Comparison of ENCODE assay signal across 1 cellular context in the genomic region with DNA sequence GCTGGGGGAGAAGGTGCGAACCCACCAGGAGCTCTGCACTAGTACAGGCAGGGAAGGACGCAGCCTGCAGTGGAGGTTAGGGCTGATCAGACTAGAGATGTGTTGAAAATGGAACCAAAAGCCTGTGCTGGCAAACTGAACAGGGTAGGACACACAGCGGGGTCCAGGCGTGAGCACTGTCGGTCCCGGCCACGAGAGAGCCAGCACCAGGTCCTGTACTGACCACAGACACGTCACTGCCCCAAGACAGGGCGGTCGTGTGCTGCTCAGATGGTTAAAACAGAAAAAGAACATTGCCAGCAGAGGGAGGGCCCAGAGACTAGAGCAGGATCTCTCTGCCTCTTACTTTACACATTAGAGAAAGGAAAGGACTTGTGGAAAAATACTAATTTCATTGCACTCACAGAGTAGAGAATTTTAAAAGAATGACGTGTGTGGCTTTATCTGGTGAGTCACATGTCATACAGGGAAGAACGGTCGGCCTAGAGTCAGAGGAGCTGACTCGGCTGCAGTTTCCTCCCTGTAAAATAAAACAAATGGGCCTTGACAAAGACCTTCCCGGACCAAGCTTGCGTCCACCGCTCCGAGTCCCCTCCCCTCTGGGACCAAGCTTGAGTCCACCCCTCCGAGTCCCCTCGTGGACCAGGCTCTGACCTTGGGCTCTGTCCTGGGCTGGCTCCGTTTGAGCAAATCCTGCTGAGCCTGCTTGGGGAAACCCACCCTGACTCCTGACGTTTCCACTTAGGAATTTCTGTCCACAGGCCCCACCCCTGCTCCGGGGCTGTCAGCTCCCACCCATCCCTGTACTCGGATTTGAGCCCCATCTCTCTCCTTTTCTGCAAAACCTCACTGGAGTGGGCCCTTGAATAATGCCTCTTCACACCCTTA.
TF ChIP-seq lines count a peak whose summit lies in the region.

No MANE protein-coding gene starts in this region.

TF ChIP-seq in HepG2, 621 proteins besides CTCF, POLR2A, EP300 and RAD21 (continued from another document and continues in another):
- TF ChIP-seq, protein P1, sequence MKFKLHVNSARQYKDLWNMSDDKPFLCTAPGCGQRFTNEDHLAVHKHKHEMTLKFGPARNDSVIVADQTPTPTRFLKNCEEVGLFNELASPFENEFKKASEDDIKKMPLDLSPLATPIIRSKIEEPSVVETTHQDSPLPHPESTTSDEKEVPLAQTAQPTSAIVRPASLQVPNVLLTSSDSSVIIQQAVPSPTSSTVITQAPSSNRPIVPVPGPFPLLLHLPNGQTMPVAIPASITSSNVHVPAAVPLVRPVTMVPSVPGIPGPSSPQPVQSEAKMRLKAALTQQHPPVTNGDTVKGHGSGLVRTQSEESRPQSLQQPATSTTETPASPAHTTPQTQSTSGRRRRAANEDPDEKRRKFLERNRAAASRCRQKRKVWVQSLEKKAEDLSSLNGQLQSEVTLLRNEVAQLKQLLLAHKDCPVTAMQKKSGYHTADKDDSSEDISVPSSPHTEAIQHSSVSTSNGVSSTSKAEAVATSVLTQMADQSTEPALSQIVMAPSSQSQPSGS (CRISPR knock-in tag; IDR thresholded peaks at IDR 0.05): peak; percentile 87
- TF ChIP-seq, protein P2, sequence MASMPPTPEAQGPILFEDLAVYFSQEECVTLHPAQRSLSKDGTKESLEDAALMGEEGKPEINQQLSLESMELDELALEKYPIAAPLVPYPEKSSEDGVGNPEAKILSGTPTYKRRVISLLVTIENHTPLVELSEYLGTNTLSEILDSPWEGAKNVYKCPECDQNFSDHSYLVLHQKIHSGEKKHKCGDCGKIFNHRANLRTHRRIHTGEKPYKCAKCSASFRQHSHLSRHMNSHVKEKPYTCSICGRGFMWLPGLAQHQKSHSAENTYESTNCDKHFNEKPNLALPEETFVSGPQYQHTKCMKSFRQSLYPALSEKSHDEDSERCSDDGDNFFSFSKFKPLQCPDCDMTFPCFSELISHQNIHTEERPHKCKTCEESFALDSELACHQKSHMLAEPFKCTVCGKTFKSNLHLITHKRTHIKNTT (CRISPR knock-in tag; IDR thresholded peaks at IDR 0.05): no peak
- TF ChIP-seq DNMT3B (CRISPR knock-in tag; conservative IDR thresholded peaks at IDR 0.05) (no peak; the same call in 1 of the 2 replicates), ZMYM4 (CRISPR knock-in tag; IDR thresholded peaks at IDR 0.05) (no peak), SETDB1 (CRISPR knock-in tag; IDR thresholded peaks at IDR 0.05; ENCODE audit: borderline replicate concordance) (no peak), HOXA7 (CRISPR knock-in tag; IDR thresholded peaks at IDR 0.05) (no peak), ZNF251 (CRISPR knock-in tag; IDR thresholded peaks at IDR 0.05) (no peak), ZNF460 (CRISPR knock-in tag; IDR thresholded peaks at IDR 0.05; ENCODE audit: borderline replicate concordance) (no peak; the same call in 1 of the 2 replicates), CAMTA2 (CRISPR knock-in tag; IDR thresholded peaks at IDR 0.05; ENCODE audit: borderline replicate concordance) (no peak), ATM (IDR thresholded peaks at IDR 0.05; ENCODE audit: borderline replicate concordance) (no peak), KLF11 (CRISPR knock-in tag; IDR thresholded peaks at IDR 0.05) (no peak), TCF12 (IDR thresholded peaks at IDR 0.05) (no peak), TCF12 (CRISPR knock-in tag; IDR thresholded peaks at IDR 0.05) (no peak), MEIS1 (CRISPR knock-in tag; IDR thresholded peaks at IDR 0.05; ENCODE audit: borderline replicate concordance) (peak; percentile 56; the same call in 1 of the 2 replicates), STAT5B (CRISPR knock-in tag; IDR thresholded peaks at IDR 0.05) (no peak), NFKB2 (CRISPR knock-in tag; IDR thresholded peaks at IDR 0.05; ENCODE audit: borderline replicate concordance) (peak; percentile 27; the same call in 1 of the 2 replicates), ZBTB21 (CRISPR knock-in tag; IDR thresholded peaks at IDR 0.05) (0 out of 2 replicates have a peak, but pooled peaks have one; percentile 29), XBP1 (CRISPR knock-in tag; IDR thresholded peaks at IDR 0.05) (no peak), ZNF234 (CRISPR knock-in tag; conservative IDR thresholded peaks at IDR 0.05) (no peak), PPARG (CRISPR knock-in tag; conservative IDR thresholded peaks at IDR 0.05) (no peak), ADNP (CRISPR knock-in tag; IDR thresholded peaks at IDR 0.05) (no peak)
- TF ChIP-seq, protein P3, sequence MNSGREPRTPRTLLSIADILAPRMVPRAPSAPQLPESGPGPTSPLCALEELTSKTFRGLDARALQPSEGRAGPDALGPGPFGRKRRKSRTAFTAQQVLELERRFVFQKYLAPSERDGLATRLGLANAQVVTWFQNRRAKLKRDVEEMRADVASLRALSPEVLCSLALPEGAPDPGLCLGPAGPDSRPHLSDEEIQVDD (CRISPR knock-in tag; IDR thresholded peaks at IDR 0.05; ENCODE audit: borderline replicate concordance): no peak
- TF ChIP-seq, protein P4, sequence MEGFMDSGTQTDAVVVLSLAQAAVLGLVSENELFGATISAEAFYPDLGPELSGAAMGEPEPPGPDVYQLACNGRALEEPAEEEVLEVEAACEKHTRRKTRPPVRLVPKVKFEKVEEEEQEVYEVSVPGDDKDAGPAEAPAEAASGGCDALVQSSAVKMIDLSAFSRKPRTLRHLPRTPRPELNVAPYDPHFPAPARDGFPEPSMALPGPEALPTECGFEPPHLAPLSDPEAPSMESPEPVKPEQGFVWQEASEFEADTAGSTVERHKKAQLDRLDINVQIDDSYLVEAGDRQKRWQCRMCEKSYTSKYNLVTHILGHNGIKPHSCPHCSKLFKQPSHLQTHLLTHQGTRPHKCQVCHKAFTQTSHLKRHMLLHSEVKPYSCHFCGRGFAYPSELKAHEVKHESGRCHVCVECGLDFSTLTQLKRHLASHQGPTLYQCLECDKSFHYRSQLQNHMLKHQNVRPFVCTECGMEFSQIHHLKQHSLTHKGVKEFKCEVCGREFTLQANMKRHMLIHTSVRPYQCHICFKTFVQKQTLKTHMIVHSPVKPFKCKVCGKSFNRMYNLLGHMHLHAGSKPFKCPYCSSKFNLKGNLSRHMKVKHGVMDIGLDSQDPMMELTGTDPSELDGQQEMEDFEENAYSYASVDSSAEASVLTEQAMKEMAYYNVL (CRISPR knock-in tag; IDR thresholded peaks at IDR 0.05; ENCODE audit: borderline replicate concordance): no peak
- TF ChIP-seq, protein P5, sequence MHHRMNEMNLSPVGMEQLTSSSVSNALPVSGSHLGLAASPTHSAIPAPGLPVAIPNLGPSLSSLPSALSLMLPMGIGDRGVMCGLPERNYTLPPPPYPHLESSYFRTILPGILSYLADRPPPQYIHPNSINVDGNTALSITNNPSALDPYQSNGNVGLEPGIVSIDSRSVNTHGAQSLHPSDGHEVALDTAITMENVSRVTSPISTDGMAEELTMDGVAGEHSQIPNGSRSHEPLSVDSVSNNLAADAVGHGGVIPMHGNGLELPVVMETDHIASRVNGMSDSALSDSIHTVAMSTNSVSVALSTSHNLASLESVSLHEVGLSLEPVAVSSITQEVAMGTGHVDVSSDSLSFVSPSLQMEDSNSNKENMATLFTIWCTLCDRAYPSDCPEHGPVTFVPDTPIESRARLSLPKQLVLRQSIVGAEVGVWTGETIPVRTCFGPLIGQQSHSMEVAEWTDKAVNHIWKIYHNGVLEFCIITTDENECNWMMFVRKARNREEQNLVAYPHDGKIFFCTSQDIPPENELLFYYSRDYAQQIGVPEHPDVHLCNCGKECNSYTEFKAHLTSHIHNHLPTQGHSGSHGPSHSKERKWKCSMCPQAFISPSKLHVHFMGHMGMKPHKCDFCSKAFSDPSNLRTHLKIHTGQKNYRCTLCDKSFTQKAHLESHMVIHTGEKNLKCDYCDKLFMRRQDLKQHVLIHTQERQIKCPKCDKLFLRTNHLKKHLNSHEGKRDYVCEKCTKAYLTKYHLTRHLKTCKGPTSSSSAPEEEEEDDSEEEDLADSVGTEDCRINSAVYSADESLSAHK (CRISPR knock-in tag; IDR thresholded peaks at IDR 0.05; ENCODE audit: borderline replicate concordance): no peak
- TF ChIP-seq, protein P6, sequence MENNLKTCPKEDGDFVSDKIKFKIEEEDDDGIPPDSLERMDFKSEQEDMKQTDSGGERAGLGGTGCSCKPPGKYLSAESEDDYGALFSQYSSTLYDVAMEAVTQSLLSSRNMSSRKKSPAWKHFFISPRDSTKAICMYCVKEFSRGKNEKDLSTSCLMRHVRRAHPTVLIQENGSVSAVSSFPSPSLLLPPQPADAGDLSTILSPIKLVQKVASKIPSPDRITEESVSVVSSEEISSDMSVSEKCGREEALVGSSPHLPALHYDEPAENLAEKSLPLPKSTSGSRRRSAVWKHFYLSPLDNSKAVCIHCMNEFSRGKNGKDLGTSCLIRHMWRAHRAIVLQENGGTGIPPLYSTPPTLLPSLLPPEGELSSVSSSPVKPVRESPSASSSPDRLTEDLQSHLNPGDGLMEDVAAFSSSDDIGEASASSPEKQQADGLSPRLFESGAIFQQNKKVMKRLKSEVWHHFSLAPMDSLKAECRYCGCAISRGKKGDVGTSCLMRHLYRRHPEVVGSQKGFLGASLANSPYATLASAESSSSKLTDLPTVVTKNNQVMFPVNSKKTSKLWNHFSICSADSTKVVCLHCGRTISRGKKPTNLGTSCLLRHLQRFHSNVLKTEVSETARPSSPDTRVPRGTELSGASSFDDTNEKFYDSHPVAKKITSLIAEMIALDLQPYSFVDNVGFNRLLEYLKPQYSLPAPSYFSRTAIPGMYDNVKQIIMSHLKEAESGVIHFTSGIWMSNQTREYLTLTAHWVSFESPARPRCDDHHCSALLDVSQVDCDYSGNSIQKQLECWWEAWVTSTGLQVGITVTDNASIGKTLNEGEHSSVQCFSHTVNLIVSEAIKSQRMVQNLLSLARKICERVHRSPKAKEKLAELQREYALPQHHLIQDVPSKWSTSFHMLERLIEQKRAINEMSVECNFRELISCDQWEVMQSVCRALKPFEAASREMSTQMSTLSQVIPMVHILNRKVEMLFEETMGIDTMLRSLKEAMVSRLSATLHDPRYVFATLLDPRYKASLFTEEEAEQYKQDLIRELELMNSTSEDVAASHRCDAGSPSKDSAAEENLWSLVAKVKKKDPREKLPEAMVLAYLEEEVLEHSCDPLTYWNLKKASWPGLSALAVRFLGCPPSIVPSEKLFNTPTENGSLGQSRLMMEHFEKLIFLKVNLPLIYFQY (CRISPR knock-in tag; IDR thresholded peaks at IDR 0.05; ENCODE audit: borderline replicate concordance): no peak
- TF ChIP-seq, protein P7, sequence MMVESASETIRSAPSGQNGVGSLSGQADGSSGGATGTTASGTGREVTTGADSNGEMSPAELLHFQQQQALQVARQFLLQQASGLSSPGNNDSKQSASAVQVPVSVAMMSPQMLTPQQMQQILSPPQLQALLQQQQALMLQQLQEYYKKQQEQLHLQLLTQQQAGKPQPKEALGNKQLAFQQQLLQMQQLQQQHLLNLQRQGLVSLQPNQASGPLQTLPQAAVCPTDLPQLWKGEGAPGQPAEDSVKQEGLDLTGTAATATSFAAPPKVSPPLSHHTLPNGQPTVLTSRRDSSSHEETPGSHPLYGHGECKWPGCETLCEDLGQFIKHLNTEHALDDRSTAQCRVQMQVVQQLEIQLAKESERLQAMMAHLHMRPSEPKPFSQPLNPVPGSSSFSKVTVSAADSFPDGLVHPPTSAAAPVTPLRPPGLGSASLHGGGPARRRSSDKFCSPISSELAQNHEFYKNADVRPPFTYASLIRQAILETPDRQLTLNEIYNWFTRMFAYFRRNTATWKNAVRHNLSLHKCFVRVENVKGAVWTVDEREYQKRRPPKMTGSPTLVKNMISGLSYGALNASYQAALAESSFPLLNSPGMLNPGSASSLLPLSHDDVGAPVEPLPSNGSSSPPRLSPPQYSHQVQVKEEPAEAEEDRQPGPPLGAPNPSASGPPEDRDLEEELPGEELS (CRISPR knock-in tag; IDR thresholded peaks at IDR 0.05): no peak
- TF ChIP-seq, protein P8, sequence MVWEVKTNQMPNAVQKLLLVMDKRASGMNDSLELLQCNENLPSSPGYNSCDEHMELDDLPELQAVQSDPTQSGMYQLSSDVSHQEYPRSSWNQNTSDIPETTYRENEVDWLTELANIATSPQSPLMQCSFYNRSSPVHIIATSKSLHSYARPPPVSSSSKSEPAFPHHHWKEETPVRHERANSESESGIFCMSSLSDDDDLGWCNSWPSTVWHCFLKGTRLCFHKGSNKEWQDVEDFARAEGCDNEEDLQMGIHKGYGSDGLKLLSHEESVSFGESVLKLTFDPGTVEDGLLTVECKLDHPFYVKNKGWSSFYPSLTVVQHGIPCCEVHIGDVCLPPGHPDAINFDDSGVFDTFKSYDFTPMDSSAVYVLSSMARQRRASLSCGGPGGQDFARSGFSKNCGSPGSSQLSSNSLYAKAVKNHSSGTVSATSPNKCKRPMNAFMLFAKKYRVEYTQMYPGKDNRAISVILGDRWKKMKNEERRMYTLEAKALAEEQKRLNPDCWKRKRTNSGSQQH (CRISPR knock-in tag; IDR thresholded peaks at IDR 0.05; ENCODE audit: low read depth): no peak; the same call in 1 of the 2 replicates
- TF ChIP-seq, protein P9, sequence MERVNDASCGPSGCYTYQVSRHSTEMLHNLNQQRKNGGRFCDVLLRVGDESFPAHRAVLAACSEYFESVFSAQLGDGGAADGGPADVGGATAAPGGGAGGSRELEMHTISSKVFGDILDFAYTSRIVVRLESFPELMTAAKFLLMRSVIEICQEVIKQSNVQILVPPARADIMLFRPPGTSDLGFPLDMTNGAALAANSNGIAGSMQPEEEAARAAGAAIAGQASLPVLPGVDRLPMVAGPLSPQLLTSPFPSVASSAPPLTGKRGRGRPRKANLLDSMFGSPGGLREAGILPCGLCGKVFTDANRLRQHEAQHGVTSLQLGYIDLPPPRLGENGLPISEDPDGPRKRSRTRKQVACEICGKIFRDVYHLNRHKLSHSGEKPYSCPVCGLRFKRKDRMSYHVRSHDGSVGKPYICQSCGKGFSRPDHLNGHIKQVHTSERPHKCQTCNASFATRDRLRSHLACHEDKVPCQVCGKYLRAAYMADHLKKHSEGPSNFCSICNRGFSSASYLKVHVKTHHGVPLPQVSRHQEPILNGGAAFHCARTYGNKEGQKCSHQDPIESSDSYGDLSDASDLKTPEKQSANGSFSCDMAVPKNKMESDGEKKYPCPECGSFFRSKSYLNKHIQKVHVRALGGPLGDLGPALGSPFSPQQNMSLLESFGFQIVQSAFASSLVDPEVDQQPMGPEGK (CRISPR knock-in tag; IDR thresholded peaks at IDR 0.05): 0 out of 2 replicates have a peak, but pooled peaks have one; percentile 32
